Comparison of ENCODE assay signal across 1 cellular context in the genomic region with DNA sequence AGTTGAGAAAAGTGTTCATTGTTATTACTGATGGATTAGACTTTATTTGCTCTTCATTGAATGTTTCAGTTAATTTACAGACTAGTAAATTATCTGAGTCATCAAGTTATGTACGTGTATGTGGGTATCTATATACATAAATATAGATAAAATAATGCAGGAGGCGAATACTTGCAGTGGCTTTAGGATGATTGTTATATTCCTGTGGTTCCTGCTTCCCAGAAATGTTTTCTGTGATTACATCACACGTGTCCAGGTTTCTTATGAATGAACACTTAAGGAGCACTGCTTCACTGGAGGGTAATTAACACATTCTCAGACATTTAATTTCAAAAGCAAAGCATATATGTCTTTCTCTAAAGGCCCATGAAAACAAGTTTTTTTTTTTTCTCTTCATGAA.
TF ChIP-seq lines count a peak whose summit lies in the region.

No MANE protein-coding gene starts in this region.

TF ChIP-seq in HepG2, 621 proteins besides CTCF, POLR2A, EP300 and RAD21 (continued from another document):
- no peak for TF ChIP-seq EEA1 (CRISPR knock-in tag; IDR thresholded peaks at IDR 0.05; ENCODE audit: borderline replicate concordance)
